7 cellular contexts compared by ENCODE assay signal in the genomic region with DNA sequence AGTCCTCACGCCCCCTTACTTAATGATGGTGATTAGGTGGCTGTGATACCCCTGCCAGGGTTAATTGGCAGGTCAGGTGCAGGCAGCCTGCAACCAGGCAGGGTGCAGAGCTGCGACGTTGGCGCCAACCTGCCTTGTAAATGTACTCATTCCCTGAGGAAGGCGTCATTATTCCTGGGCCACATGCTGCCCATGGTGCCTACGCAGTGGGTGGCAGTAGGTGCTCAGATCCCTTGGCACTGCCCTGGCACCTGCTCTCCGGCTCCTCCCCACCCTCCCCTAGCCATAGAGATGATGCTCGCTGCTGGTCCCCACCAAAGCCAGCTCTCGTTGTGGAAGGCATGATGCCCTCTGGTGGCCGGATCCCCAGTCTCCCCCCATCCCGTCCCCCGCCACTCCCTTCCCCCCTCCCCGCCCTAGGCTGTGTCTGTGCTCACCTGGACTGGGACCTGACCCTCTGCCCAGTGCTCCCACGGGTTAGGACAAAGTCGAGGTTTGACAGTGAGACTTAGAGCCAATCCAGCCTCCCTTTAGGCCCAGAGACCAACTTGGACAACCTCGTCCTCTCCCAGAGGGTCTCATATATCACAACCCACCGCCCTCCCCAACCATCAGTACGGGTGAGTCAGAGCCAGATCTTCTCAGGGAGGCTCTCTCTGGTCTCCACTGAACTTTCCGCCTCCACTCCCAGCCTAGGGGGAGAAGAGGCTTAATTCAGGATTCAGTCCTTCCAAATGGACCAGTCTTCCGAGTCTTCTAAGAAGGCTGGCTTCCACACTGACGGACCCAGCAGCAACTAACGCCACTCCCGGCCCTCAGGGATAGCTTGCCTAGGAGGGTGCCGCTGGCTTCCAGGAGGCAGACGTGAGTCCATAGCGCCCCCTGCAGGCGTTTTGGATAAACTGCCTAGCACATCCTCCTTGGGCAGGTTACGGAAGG. TPM values are rescaled to one million over a fixed set of nuclear protein-coding genes. Genes with fewer than 3 reads are reported as not detected.
DNase-seq lines count a peak whose midpoint lies in the region; TF ChIP-seq lines count a peak whose summit lies in the region.

No MANE protein-coding gene starts in this region.

- H3K4me3 Mint-ChIP-seq in activated naive CD4-positive, alpha-beta T cell treated with anti-CD3 and anti-CD28 coated beads, Interleukin-2, amount 10 ng/mL, durations not matched to agents 7 days and 5 days = peak overlapping the region; percentile 12

- DNase-seq in NCI-H1092 (lab: John Stamatoyannopoulos, UW) (peak; percentile 91), SK-N-MC (ENCODE audit: low read depth, low spot score) (peak; percentile 50), germinal center (ENCODE audit: low spot score) (peak; percentile 87), occipital lobe (lab: John Stamatoyannopoulos, UW) (peak; percentile 85), substantia nigra (lab: John Stamatoyannopoulos, UW) (peak in 48 of 49 donors; percentile 43 to 97 (median 82))
- DNase-seq in activated naive CD4-positive, alpha-beta T cell treated with anti-CD3 and anti-CD28 coated beads, Interleukin-2, amount 10 ng/mL, durations not matched to agents 7 days and 5 days = peak; percentile 93

- H3K27me3 Mint-ChIP-seq in activated naive CD4-positive, alpha-beta T cell treated with anti-CD3 and anti-CD28 coated beads, Interleukin-2, amount 10 ng/mL, durations not matched to agents 7 days and 5 days = peaks cover 21% of the 10 kb centered on the region

- H3K27ac Mint-ChIP-seq in activated naive CD4-positive, alpha-beta T cell treated with anti-CD3 and anti-CD28 coated beads, Interleukin-2, amount 10 ng/mL, durations not matched to agents 7 days and 5 days = no peak overlapping the region

- peak; percentile 15 for TF ChIP-seq POLR2A in GM18526 (IDR thresholded peaks at IDR 0.05; ENCODE audit: extremely low read depth, insufficient read length)

- H3K4me1 Mint-ChIP-seq in activated naive CD4-positive, alpha-beta T cell treated with anti-CD3 and anti-CD28 coated beads, Interleukin-2, amount 10 ng/mL, durations not matched to agents 7 days and 5 days = peaks cover 31% of the 10 kb centered on the region

- H3K36me3 ChIP-seq in SK-N-MC (ENCODE audit: insufficient read depth, low read length) = peaks cover 6% of the 10 kb centered on the region

- H3K36me3 Mint-ChIP-seq in activated naive CD4-positive, alpha-beta T cell treated with anti-CD3 and anti-CD28 coated beads, Interleukin-2, amount 10 ng/mL, durations not matched to agents 7 days and 5 days = peaks cover 24% of the 10 kb centered on the region

- H3K27ac ChIP-seq in SK-N-MC (no peak overlapping the region), substantia nigra (ENCODE audit: low read depth, low read length, poor library complexity, severe bottlenecking) (peak overlapping the region; percentile 82)

- H3K9me3 Mint-ChIP-seq in activated naive CD4-positive, alpha-beta T cell treated with anti-CD3 and anti-CD28 coated beads, Interleukin-2, amount 10 ng/mL, durations not matched to agents 7 days and 5 days = no peaks in the 10 kb centered on the region

- no peak overlapping the region for H3K9ac ChIP-seq in SK-N-MC (ENCODE audit: insufficient read length)

- no peaks in the 10 kb centered on the region for H3K9me3 ChIP-seq in SK-N-MC (ENCODE audit: low read depth, low read length)

- H3K4me3 ChIP-seq in SK-N-MC = peak overlapping the region; percentile 67

- CTCF ChIA-PET in activated naive CD4-positive, alpha-beta T cell treated with anti-CD3 and anti-CD28 coated beads, Interleukin-2, amount 10 ng/mL, durations not matched to agents 7 days and 5 days (lab: Charles Lee) = interaction anchor here (0.6 to 13.8 kb wide), 22 partner anchors 13 to 658 kb away, joined by 3 to 226 read pairs (median 4); partner anchors contain the start of genes EFNA3 and SLC50A1

RNA-seq across cellular contexts. Expression of gene KRTCAP2, which starts 5.7 kb away (rescaled TPM):
- 59.0 TPM for total RNA-seq in occipital lobe

RNA-seq across cellular contexts. Expression of gene TRIM46, which starts 6.2 kb away (rescaled TPM):
- 21.1 TPM for total RNA-seq in occipital lobe

RNA-seq across cellular contexts. Expression of gene DPM3, which starts 27.1 kb away (rescaled TPM):
- total RNA-seq in occipital lobe = 12.0 TPM

RNA-seq across cellular contexts. Expression of gene SLC50A1, which starts 31.8 kb away (rescaled TPM):
- total RNA-seq in occipital lobe = 6.2 TPM

RNA-seq across cellular contexts. Expression of gene EFNA1, which starts 39.8 kb away (rescaled TPM):
- 2.7 TPM for total RNA-seq in occipital lobe
